In the genomic region with DNA sequence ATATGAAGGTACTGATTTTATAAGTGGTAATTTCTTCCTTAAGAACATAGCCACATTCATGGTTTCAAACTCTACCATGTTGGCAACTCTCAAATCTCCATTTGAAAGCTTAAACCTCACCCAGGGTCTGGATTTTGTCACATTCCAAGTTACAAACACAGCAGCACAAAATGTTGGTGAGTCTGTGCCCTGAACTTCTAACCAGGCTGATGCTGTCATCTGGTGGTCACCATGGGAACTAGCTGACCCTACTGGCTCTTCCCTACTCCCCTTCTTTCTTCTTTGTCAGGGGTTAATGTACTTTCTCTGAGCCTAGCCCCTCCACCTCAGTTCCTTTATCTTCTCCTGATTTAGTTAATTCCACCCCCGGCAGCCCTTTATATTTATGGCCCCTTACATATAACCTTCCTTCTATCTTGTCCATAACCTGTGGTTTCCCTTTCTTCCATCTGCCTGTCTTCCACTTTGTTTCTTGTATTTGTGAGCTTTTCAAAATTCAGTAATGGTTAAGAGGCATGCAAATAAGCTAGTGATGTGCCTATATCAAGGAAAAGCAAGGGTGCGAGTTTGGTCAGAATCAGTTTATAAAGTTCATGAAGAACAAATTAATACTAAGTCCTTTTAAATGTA, we compare ENCODE assay signal across 8 cellular contexts. TPM values are rescaled to one million over a fixed set of nuclear protein-coding genes. Genes with fewer than 3 reads are reported as not detected.
DNase-seq lines count a peak whose midpoint lies in the region; ATAC-seq, FAIRE-seq and TF ChIP-seq lines count a peak whose summit lies in the region.

No MANE protein-coding gene starts in this region.

- H3K27ac ChIP-seq in endothelial cell of umbilical vein (ENCODE audit: insufficient read depth, low read depth, low read length) (no peak overlapping the region), substantia nigra (ENCODE audit: low read depth, low read length, poor library complexity, severe bottlenecking) (no peak overlapping the region)

- H3K9me3 ChIP-seq in endothelial cell of umbilical vein (replicated peaks; ENCODE audit: control insufficient read depth, insufficient read depth, low read length) (no peaks in the 10 kb centered on the region), mucosa of descending colon (no peaks in the 10 kb centered on the region)

- H3K4me1 ChIP-seq in endothelial cell of umbilical vein (ENCODE audit: control insufficient read depth, extremely low read depth, insufficient read depth, low read length), result no peaks in the 10 kb centered on the region
- peaks cover 5% of the 10 kb centered on the region for H3K4me1 ChIP-seq in mucosa of descending colon (ENCODE audit: low read depth)

- intact Hi-C loops in endothelial cell of umbilical vein (cut with micrococcal nuclease) (loop anchor here (1.0 kb wide), 3 partner anchors 140 to 292 kb away; no protein-coding TSS in a partner anchor), mucosa of descending colon (cut with DNase I, micrococcal nuclease) (loop anchor here (10.0 kb wide), 2 partner anchors 166 to 286 kb away; no protein-coding TSS in a partner anchor)

- POLR2A ChIA-PET in endothelial cell of umbilical vein (lab: Charles Lee), result no interaction called here

- H3K4me2 ChIP-seq in endothelial cell of umbilical vein (ENCODE audit: insufficient read depth, low read length), result no peak overlapping the region

- peaks cover 0 to 1% of the 10 kb centered on the region in 2 experiments for H3K36me3 ChIP-seq in endothelial cell of umbilical vein (ENCODE audit: control insufficient read depth in 2 of 2, extremely low read depth in 1 of 2, insufficient read depth in 2 of 2, low read length in 2 of 2)
- H3K36me3 ChIP-seq in mucosa of descending colon (ENCODE audit: low read depth), result no peaks in the 10 kb centered on the region

- dilution Hi-C loops in endothelial cell of umbilical vein (cut with MboI; ENCODE audit: extremely low pct_ligation_motif_present, low sequenced_read_pairs), result no loop called here

- DNase-seq in D721Med (ENCODE audit: insufficient read length, low spot score), result no peak
- peak; percentile 59 for DNase-seq in MV-4-11 (lab: John Stamatoyannopoulos, UW)
- DNase-seq in activated CD4-positive, alpha-beta T cell treated with anti-CD3 and anti-CD28 coated beads, Interleukin-2, amount 50 U/mL, for 4 hours, result peak; percentile 41 to 42
- DNase-seq in endothelial cell of umbilical vein (ENCODE audit: low read depth, low spot score), result peak; percentile 30
- peak in 1 of 3 donors; percentile 42 for DNase-seq in mucosa of descending colon
- peak in 25 of 49 donors; percentile 2 to 47 (median 12) for DNase-seq in substantia nigra (lab: John Stamatoyannopoulos, UW)

- H3K4me3 ChIP-seq in endothelial cell of umbilical vein (replicated peaks in 1 of 3; ENCODE audit: insufficient read depth in 1 of 3, low read depth in 1 of 3, low read length in 3 of 3), result no peak overlapping the region
- no peak overlapping the region for H3K4me3 ChIP-seq in mucosa of descending colon

- TF ChIP-seq POLR2A in endothelial cell of umbilical vein (IDR thresholded peaks at IDR 0.05; ENCODE audit: low read depth, low read length), result no peak
- no peak for TF ChIP-seq POLR2A in GM18505 (IDR thresholded peaks at IDR 0.05; ENCODE audit: borderline replicate concordance, extremely low read depth, insufficient read depth, insufficient read length)

- FAIRE-seq in D721Med (lab: Jason Lieb, UNC) (no peak), endothelial cell of umbilical vein (lab: Jason Lieb, UNC) (no peak)

- H3K27me3 ChIP-seq in endothelial cell of umbilical vein (ENCODE audit: control insufficient read depth in 2 of 2, insufficient read depth in 2 of 2, low read length in 2 of 2), result no peaks in the 10 kb centered on the region

- no peak overlapping the region for H3K9ac ChIP-seq in endothelial cell of umbilical vein (replicated peaks; ENCODE audit: extremely low read depth, insufficient read depth, low read length)

- H4K20me1 ChIP-seq in endothelial cell of umbilical vein (replicated peaks; ENCODE audit: control insufficient read depth, extremely low read depth, insufficient read depth, low read length), result no peaks in the 10 kb centered on the region

- ATAC-seq in GM21515 (IDR thresholded peaks at IDR 0.05; ENCODE audit: unreplicated experiment) (peak; percentile 65), mucosa of descending colon (peak; percentile 76), GM18505 (IDR thresholded peaks at IDR 0.05; ENCODE audit: unreplicated experiment) (no peak)

- no peaks in the 10 kb centered on the region for H3K9me1 ChIP-seq in endothelial cell of umbilical vein (replicated peaks; ENCODE audit: control insufficient read depth, extremely low read depth, insufficient read depth, low read length)

- TF ChIP-seq CTCF in D721Med (IDR thresholded peaks at IDR 0.05; ENCODE audit: insufficient read depth, missing control alignments) (peak; percentile 70), endothelial cell of umbilical vein (IDR thresholded peaks at IDR 0.05; ENCODE audit: extremely low read depth in 1 of 2, insufficient read depth in 1 of 2, low read depth in 1 of 2, low read length in 2 of 2) (peak; percentile 63 to 73), mucosa of descending colon (IDR thresholded peaks at IDR 0.05) (peak; percentile 31)

- no TSS peak for BruUV-seq in endothelial cell of umbilical vein (replicated peaks; lab: Mats Ljungman, UMichigan)

- H2AFZ ChIP-seq in endothelial cell of umbilical vein (ENCODE audit: low read depth, low read length), result no peak overlapping the region

- H3K79me2 ChIP-seq in endothelial cell of umbilical vein (ENCODE audit: control insufficient read depth, insufficient read depth, low read length), result no peaks in the 10 kb centered on the region

- CTCF ChIA-PET in endothelial cell of umbilical vein (lab: Charles Lee), result interaction anchor here (0.6 to 3.9 kb wide), 17 partner anchors 9 to 1340 kb away, joined by 3 to 50 read pairs (median 4); partner anchors contain the start of gene TGFBR1

TF ChIP-seq in endothelial cell of umbilical vein, 7 proteins besides CTCF, POLR2A, EP300 and RAD21:
- TF ChIP-seq EZH2 (IDR thresholded peaks at IDR 0.05; ENCODE audit: borderline replicate concordance, low read depth, low read length, severe bottlenecking) (no peak), JUN (IDR thresholded peaks at IDR 0.05; ENCODE audit: borderline replicate concordance, insufficient read depth, insufficient read length, low read depth) (no peak), MYC (IDR thresholded peaks at IDR 0.05; ENCODE audit: low read depth, low read length) (no peak), GATA2 (IDR thresholded peaks at IDR 0.05; ENCODE audit: insufficient read depth, insufficient read length, low read depth, low read length) (no peak), FOS (IDR thresholded peaks at IDR 0.05; ENCODE audit: borderline replicate concordance, insufficient read depth, low read length) (no peak), POLR2AphosphoS5 (IDR thresholded peaks at IDR 0.05; ENCODE audit: insufficient read depth, low read depth, low read length) (no peak)
- TF ChIP-seq, protein P1, sequence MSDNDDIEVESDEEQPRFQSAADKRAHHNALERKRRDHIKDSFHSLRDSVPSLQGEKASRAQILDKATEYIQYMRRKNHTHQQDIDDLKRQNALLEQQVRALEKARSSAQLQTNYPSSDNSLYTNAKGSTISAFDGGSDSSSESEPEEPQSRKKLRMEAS (IDR thresholded peaks at IDR 0.05; ENCODE audit: insufficient read depth, insufficient read length), result no peak

RNA-seq across cellular contexts. Expression of gene TGFBR1, which starts 35.9 kb away (rescaled TPM):
- total RNA-seq in endothelial cell of umbilical vein, result 17.7 and 18.6 TPM in 2 replicates
- 5.6 and 5.8 TPM in 2 replicates for polyA plus RNA-seq in endothelial cell of umbilical vein
- polyA plus RNA-seq in endothelial cell of umbilical vein (2011; cell fraction: cytosol; rRNA removed), result 4.5 and 4.8 TPM in 2 replicates
- polyA plus RNA-seq in endothelial cell of umbilical vein (2011; cell fraction: nucleus; rRNA removed), result 7.4 and 8.0 TPM in 2 replicates
- 11.4 and 14.2 TPM in 2 replicates for polyA plus RNA-seq in endothelial cell of umbilical vein (2012)
- polyA minus RNA-seq in endothelial cell of umbilical vein, result 57.5 and 90.0 TPM in 2 replicates
- polyA minus RNA-seq in endothelial cell of umbilical vein (2011; cell fraction: cytosol; rRNA and poly(A)+ RNA removed), result 62.7 TPM
- 21.1 and 25.6 TPM in 2 replicates for polyA minus RNA-seq in endothelial cell of umbilical vein (2011; cell fraction: nucleus; rRNA and poly(A)+ RNA removed)
- total RNA-seq in mucosa of descending colon, result 10 to 100 TPM; 23.7 to 71.6 (median 24.7) TPM
